17 cellular contexts compared by ENCODE assay signal in genomic region chr1:77469311-77469710, GRCh38.
A peak's percentile ranks its signal among the peaks of the same experiment; 100 is the strongest.
DNase-seq lines count a peak whose midpoint lies in the region; ATAC-seq, FAIRE-seq and TF ChIP-seq lines count a peak whose summit lies in the region.
"Had no signal": no experiment of that assay in that cellular context is flagged by ENCODE, and none has a peak within 500 bp of the region (broad histone marks: within the 10 kb centered on the region; RNA-seq: fewer than 3 reads in every experiment).

No MANE protein-coding gene starts in this region.

- TF ChIP-seq CTCF in bronchial epithelial cell (IDR thresholded peaks at IDR 0.05; ENCODE audit: insufficient read depth, low read length, severe bottlenecking) = no peak
- TF ChIP-seq CTCF in fibroblast of the aortic adventitia (IDR thresholded peaks at IDR 0.05; ENCODE audit: insufficient read depth, low read length) = no peak

- no peaks in the 10 kb centered on the region for H3K36me3 ChIP-seq in bronchial epithelial cell (ENCODE audit: control insufficient read depth, insufficient read depth, low read length)
- H3K36me3 ChIP-seq: HAP-1 had no signal

- no peak overlapping the region for H3K4me3 ChIP-seq in bronchial epithelial cell (ENCODE audit: low read depth, low read length)
- H3K4me3 ChIP-seq in fibroblast of the aortic adventitia (ENCODE audit: low read depth, low read length) = no peak overlapping the region
- H3K4me3 ChIP-seq: HAP-1, PC-9 had no signal

- ATAC-seq in GM18520 (IDR thresholded peaks at IDR 0.05; ENCODE audit: unreplicated experiment) = no peak
- ATAC-seq: SK-N-SH treated with all-trans-retinoic acid at 6 μM for 48 hours had no signal

- DNase-seq in LHCN-M2 (ENCODE audit: low read depth) (peak; percentile 17), bronchial epithelial cell (ENCODE audit: low read depth) (peak; percentile 7), fibroblast of the aortic adventitia (ENCODE audit: low read depth) (peak; percentile 5), superior temporal gyrus (ENCODE audit: extremely low spot score) (peak; percentile 47), NCI-H1436 (lab: John Stamatoyannopoulos, UW) (no peak), SW 1271 (lab: John Stamatoyannopoulos, UW) (no peak)
- DNase-seq: ACHN, AML-193, DND-41, NCI-H1105, NCI-H1694, NCI-H510A, PC-9, SIG-M5 had no signal

- FAIRE-seq in bronchial epithelial cell (lab: Jason Lieb, UNC) = no peak

- H3K27me3 ChIP-seq in bronchial epithelial cell (ENCODE audit: control insufficient read depth, insufficient read depth, low read length) = no peaks in the 10 kb centered on the region

Comparison
In these comparisons a context has a peak if more than half of its experiments do, and no peak if none do; other contexts are left out.
1. DNase-seq: peak in LHCN-M2 (single experiment), bronchial epithelial cell (single experiment), fibroblast of the aortic adventitia (single experiment) and superior temporal gyrus (single experiment); none in NCI-H1436 (single experiment) and SW 1271 (0 of 2).